Comparison of ENCODE assay signal across 2 cellular contexts in genomic region chr19:48874309-48875135, GRCh38.
TF ChIP-seq lines count a peak whose summit lies in the region.

No MANE protein-coding gene starts in this region.

TF ChIP-seq in IMR-90, 13 proteins besides CTCF, POLR2A, EP300 and RAD21 (continued from another document):
- TF ChIP-seq, protein P1, sequence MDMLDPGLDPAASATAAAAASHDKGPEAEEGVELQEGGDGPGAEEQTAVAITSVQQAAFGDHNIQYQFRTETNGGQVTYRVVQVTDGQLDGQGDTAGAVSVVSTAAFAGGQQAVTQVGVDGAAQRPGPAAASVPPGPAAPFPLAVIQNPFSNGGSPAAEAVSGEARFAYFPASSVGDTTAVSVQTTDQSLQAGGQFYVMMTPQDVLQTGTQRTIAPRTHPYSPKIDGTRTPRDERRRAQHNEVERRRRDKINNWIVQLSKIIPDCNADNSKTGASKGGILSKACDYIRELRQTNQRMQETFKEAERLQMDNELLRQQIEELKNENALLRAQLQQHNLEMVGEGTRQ (IDR thresholded peaks at IDR 0.05; ENCODE audit: low read depth, low read length) = no peak; the same call in 1 of the 2 replicates
- TF ChIP-seq MAZ (IDR thresholded peaks at IDR 0.05; ENCODE audit: borderline replicate concordance, low read depth, low read length) (0 out of 2 replicates have a peak, but pooled peaks have one; percentile 5), CHD1 (IDR thresholded peaks at IDR 0.05; ENCODE audit: low read depth, low read length) (peak; percentile 98), BHLHE40 (IDR thresholded peaks at IDR 0.05; ENCODE audit: low read depth, low read length) (0 out of 2 replicates have a peak, but pooled peaks have one; percentile 39)

TF ChIP-seq in neural cell, 6 proteins besides CTCF, POLR2A, EP300 and RAD21 (continued from another document):
- no peak for TF ChIP-seq REST (IDR thresholded peaks at IDR 0.05; ENCODE audit: borderline replicate concordance)
